ENCODE assay signal across 18 cellular contexts in genomic region chr6:136611133-136611532, GRCh38.
DNase-seq lines count a peak whose midpoint lies in the region; ATAC-seq and TF ChIP-seq lines count a peak whose summit lies in the region.
"Had no signal": no experiment of that assay in that cellular context is flagged by ENCODE, and none has a peak within 500 bp of the region (broad histone marks: within the 10 kb centered on the region; RNA-seq: fewer than 3 reads in every experiment).

No MANE protein-coding gene starts in this region.

- intact Hi-C loops in activated CD4-positive, alpha-beta T cell treated with anti-CD3 and anti-CD28 coated beads, Interleukin-2, amount 10 ng/mL, durations not matched to agents 24 days and 14 days (cut with micrococcal nuclease) = loop anchor here (2.0 kb wide), 1 partner anchor 16 kb away; no protein-coding TSS in a partner anchor
- intact Hi-C loops in ascending aorta (cut with DNase I) = loop anchor here (2.0 kb wide), 1 partner anchor 34 kb away; no protein-coding TSS in a partner anchor

- no peaks in the 10 kb centered on the region for H3K36me3 ChIP-seq in RWPE2 (ENCODE audit: low read depth)
- H3K36me3 ChIP-seq in fibroblast of lung (ENCODE audit: control insufficient read depth, insufficient read depth, low read length) = no peaks in the 10 kb centered on the region
- no peaks in the 10 kb centered on the region for H3K36me3 ChIP-seq in GM23338 (ENCODE audit: insufficient read depth)
- peaks cover 0 to 7% of the 10 kb centered on the region in 2 donors for H3K36me3 ChIP-seq in ascending aorta

- no peak overlapping the region for H3K9ac ChIP-seq in fibroblast of lung (ENCODE audit: insufficient read depth, low read length)

- H3K4me2 ChIP-seq in fibroblast of lung (ENCODE audit: extremely low read depth, insufficient read depth, low read length) (no peak overlapping the region), GM23338 (no peak overlapping the region)

- peak overlapping the region; percentile 45 for H3K27ac Mint-ChIP-seq in HFFc6
- H3K27ac Mint-ChIP-seq in GM23338 = no peak overlapping the region
- no peak overlapping the region for H3K27ac Mint-ChIP-seq in activated CD4-positive, alpha-beta T cell treated with anti-CD3 and anti-CD28 coated beads, Interleukin-2, amount 10 ng/mL, durations not matched to agents 24 days and 14 days

- H3K9me3 ChIP-seq in RWPE2 (ENCODE audit: severe bottlenecking) (no peaks in the 10 kb centered on the region), fibroblast of lung (ENCODE audit: control insufficient read depth, insufficient read depth, low read depth, low read length) (no peaks in the 10 kb centered on the region), ascending aorta (no peaks in the 10 kb centered on the region)
- H3K9me3 ChIP-seq: Caco-2 had no signal

- H3K4me3 Mint-ChIP-seq in HFFc6 = no peak overlapping the region
- no peak overlapping the region for H3K4me3 Mint-ChIP-seq in GM23338
- H3K4me3 Mint-ChIP-seq in activated CD4-positive, alpha-beta T cell treated with anti-CD3 and anti-CD28 coated beads, Interleukin-2, amount 10 ng/mL, durations not matched to agents 24 days and 14 days = no peak overlapping the region

- H3K9me2 ChIP-seq in GM23338 (ENCODE audit: insufficient read depth) = no peaks in the 10 kb centered on the region

- no peak overlapping the region for H3K4me3 ChIP-seq in RWPE2 (ENCODE audit: severe bottlenecking)
- no peak overlapping the region for H3K4me3 ChIP-seq in fibroblast of lung (replicated peaks in 1 of 4; ENCODE audit: control extremely low read depth in 1 of 4, insufficient read depth in 1 of 4, low read depth in 3 of 4, low read length in 4 of 4)
- no peak overlapping the region for H3K4me3 ChIP-seq in GM23338
- no peak overlapping the region for H3K4me3 ChIP-seq in ascending aorta
- H3K4me3 ChIP-seq: SK-N-MC had no signal

- H3K36me3 Mint-ChIP-seq in HFFc6 (ENCODE audit: low read depth) (peaks cover 46% of the 10 kb centered on the region), GM23338 (ENCODE audit: low read depth) (no peaks in the 10 kb centered on the region; the same call in 2 of the 3 replicates)
- peaks cover 35% of the 10 kb centered on the region for H3K36me3 Mint-ChIP-seq in activated CD4-positive, alpha-beta T cell treated with anti-CD3 and anti-CD28 coated beads, Interleukin-2, amount 10 ng/mL, durations not matched to agents 24 days and 14 days (ENCODE audit: low read depth)

- no peaks in the 10 kb centered on the region for H3F3A ChIP-seq in GM23338 (replicated peaks; ENCODE audit: low read depth)

- no peaks in the 10 kb centered on the region; the same call in 1 of the 2 replicates for H3K9me3 Mint-ChIP-seq in HFFc6
- H3K9me3 Mint-ChIP-seq in GM23338 = no peaks in the 10 kb centered on the region
- H3K9me3 Mint-ChIP-seq in activated CD4-positive, alpha-beta T cell treated with anti-CD3 and anti-CD28 coated beads, Interleukin-2, amount 10 ng/mL, durations not matched to agents 24 days and 14 days = no peaks in the 10 kb centered on the region

- H3K4me1 Mint-ChIP-seq in HFFc6 (ENCODE audit: low read depth) (peaks cover 94% of the 10 kb centered on the region), GM23338 (peaks cover 31% of the 10 kb centered on the region)
- H3K4me1 Mint-ChIP-seq in activated CD4-positive, alpha-beta T cell treated with anti-CD3 and anti-CD28 coated beads, Interleukin-2, amount 10 ng/mL, durations not matched to agents 24 days and 14 days = peaks cover 15% of the 10 kb centered on the region

- H2AFZ ChIP-seq in fibroblast of lung (ENCODE audit: low read length) = no peak overlapping the region
- H2AFZ ChIP-seq in GM23338 = no peak overlapping the region

- H3K27ac ChIP-seq in 22Rv1 = peak overlapping the region; percentile 76
- H3K27ac ChIP-seq in RWPE2 (ENCODE audit: poor library complexity, severe bottlenecking) = peak overlapping the region; percentile 75
- peak overlapping the region; percentile 55 for H3K27ac ChIP-seq in fibroblast of lung (ENCODE audit: insufficient read depth, low read length)
- H3K27ac ChIP-seq in GM23338 (ENCODE audit: low read depth) = no peak overlapping the region
- peak overlapping the region in 1 of 2 donors; percentile 79 for H3K27ac ChIP-seq in ascending aorta
- H3K27ac ChIP-seq: SK-N-MC had no signal

- TF ChIP-seq CTCF in 22Rv1 (IDR thresholded peaks at IDR 0.05) = no peak
- no peak for TF ChIP-seq CTCF in HFFc6 (IDR thresholded peaks at IDR 0.05)
- TF ChIP-seq CTCF in RWPE2 (IDR thresholded peaks at IDR 0.05; ENCODE audit: poor library complexity, severe bottlenecking) = no peak
- no peak for TF ChIP-seq CTCF in fibroblast of lung (conservative IDR thresholded peaks at IDR 0.05 in 1 of 2, IDR thresholded peaks at IDR 0.05 in 1 of 2; ENCODE audit: low read depth in 1 of 2, low read length in 2 of 2)
- no peak for TF ChIP-seq CTCF in GM23338 (conservative IDR thresholded peaks at IDR 0.05; ENCODE audit: low read depth in 2 of 2)
- TF ChIP-seq CTCF in ascending aorta (IDR thresholded peaks at IDR 0.05) = no peak

- H3K27me3 ChIP-seq in RWPE2 (ENCODE audit: insufficient read depth, poor library complexity, severe bottlenecking) (no peaks in the 10 kb centered on the region), fibroblast of lung (ENCODE audit: control insufficient read depth, insufficient read depth, low read length) (no peaks in the 10 kb centered on the region), GM23338 (ENCODE audit: insufficient read depth) (no peaks in the 10 kb centered on the region), ascending aorta (no peaks in the 10 kb centered on the region)

- H3K27me3 Mint-ChIP-seq in HFFc6 (ENCODE audit: insufficient read depth) = no peaks in the 10 kb centered on the region; the same call in 1 of the 2 replicates
- H3K27me3 Mint-ChIP-seq in GM23338 (ENCODE audit: insufficient read depth, low read depth, poor library complexity) = peaks cover 7% of the 10 kb centered on the region
- no peaks in the 10 kb centered on the region for H3K27me3 Mint-ChIP-seq in activated CD4-positive, alpha-beta T cell treated with anti-CD3 and anti-CD28 coated beads, Interleukin-2, amount 10 ng/mL, durations not matched to agents 24 days and 14 days

- H3K79me2 ChIP-seq in fibroblast of lung (ENCODE audit: control insufficient read depth, insufficient read depth, low read length) (no peaks in the 10 kb centered on the region), GM23338 (replicated peaks; ENCODE audit: insufficient read depth) (no peaks in the 10 kb centered on the region)

- H4K20me1 ChIP-seq in fibroblast of lung (ENCODE audit: control insufficient read depth, extremely low read depth, insufficient read depth, low read length) (no peaks in the 10 kb centered on the region), GM23338 (replicated peaks; ENCODE audit: insufficient read depth) (no peaks in the 10 kb centered on the region)

- ATAC-seq in RWPE2 (ENCODE audit: low read depth) (no peak), GM23338 (no peak)

- H3K4me1 ChIP-seq in RWPE2 (ENCODE audit: insufficient read depth, poor library complexity, severe bottlenecking) = peaks cover 38% of the 10 kb centered on the region
- peaks cover 21% of the 10 kb centered on the region for H3K4me1 ChIP-seq in fibroblast of lung (ENCODE audit: control insufficient read depth, extremely low read depth, insufficient read depth, low read length)
- peaks cover 37% of the 10 kb centered on the region for H3K4me1 ChIP-seq in GM23338 (ENCODE audit: insufficient read depth)
- peaks cover 8 to 20% of the 10 kb centered on the region in 2 donors for H3K4me1 ChIP-seq in ascending aorta

- DNase-seq in HFFc6 (no peak), RWPE2 (ENCODE audit: low spot score) (no peak), fibroblast of lung (ENCODE audit: low read depth in 2 of 2) (no peak), GM23338 (ENCODE audit: low spot score) (no peak), ascending aorta (ENCODE audit: low spot score in 2 of 2) (no peak), NCI-H2029 treated with DMSO at 0.1 percent for 48 hours (lab: John Stamatoyannopoulos, UW) (no peak)
- no peak for DNase-seq in activated CD4-positive, alpha-beta T cell treated with anti-CD3 and anti-CD28 coated beads, Interleukin-2, amount 10 ng/mL, durations not matched to agents 24 days and 14 days
- DNase-seq: Caco-2, DMS153, EL, H7, NCI-H1417 treated with DMSO at 0.1 percent for 48 hours, NCI-H2029, NCI-H2171 treated with DMSO at 0.1 percent for 48 hours, NCI-H748 treated with DMSO at 0.1 percent for 48 hours, Right ventricle myocardium superior had no signal

TF ChIP-seq in GM23338, 12 proteins besides CTCF, POLR2A, EP300 and RAD21:
- no peak for TF ChIP-seq CREB1 (CRISPR knock-in tag; IDR thresholded peaks at IDR 0.05; ENCODE audit: low read depth)
